Comparison of ENCODE assay signal across 1 cellular context in genomic region chr3:186973702-186974101, GRCh38.
TF ChIP-seq lines count a peak whose summit lies in the region.

No MANE protein-coding gene starts in this region.

TF ChIP-seq in GM12878, 131 proteins besides CTCF, POLR2A, EP300 and RAD21:
- TF ChIP-seq, protein P1, sequence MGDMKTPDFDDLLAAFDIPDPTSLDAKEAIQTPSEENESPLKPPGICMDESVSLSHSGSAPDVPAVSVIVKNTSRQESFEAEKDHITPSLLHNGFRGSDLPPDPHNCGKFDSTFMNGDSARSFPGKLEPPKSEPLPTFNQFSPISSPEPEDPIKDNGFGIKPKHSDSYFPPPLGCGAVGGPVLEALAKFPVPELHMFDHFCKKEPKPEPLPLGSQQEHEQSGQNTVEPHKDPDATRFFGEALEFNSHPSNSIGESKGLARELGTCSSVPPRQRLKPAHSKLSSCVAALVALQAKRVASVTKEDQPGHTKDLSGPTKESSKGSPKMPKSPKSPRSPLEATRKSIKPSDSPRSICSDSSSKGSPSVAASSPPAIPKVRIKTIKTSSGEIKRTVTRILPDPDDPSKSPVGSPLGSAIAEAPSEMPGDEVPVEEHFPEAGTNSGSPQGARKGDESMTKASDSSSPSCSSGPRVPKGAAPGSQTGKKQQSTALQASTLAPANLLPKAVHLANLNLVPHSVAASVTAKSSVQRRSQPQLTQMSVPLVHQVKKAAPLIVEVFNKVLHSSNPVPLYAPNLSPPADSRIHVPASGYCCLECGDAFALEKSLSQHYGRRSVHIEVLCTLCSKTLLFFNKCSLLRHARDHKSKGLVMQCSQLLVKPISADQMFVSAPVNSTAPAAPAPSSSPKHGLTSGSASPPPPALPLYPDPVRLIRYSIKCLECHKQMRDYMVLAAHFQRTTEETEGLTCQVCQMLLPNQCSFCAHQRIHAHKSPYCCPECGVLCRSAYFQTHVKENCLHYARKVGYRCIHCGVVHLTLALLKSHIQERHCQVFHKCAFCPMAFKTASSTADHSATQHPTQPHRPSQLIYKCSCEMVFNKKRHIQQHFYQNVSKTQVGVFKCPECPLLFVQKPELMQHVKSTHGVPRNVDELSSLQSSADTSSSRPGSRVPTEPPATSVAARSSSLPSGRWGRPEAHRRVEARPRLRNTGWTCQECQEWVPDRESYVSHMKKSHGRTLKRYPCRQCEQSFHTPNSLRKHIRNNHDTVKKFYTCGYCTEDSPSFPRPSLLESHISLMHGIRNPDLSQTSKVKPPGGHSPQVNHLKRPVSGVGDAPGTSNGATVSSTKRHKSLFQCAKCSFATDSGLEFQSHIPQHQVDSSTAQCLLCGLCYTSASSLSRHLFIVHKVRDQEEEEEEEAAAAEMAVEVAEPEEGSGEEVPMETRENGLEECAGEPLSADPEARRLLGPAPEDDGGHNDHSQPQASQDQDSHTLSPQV (IDR thresholded peaks at IDR 0.05): no peak
- TF ChIP-seq EED (IDR thresholded peaks at IDR 0.05; ENCODE audit: low read depth) (0 out of 2 replicates have a peak, but pooled peaks have one; percentile 19), STAT1 (conservative IDR thresholded peaks at IDR 0.05) (no peak), BACH1 (IDR thresholded peaks at IDR 0.05; ENCODE audit: borderline replicate concordance) (no peak), CHD2 (IDR thresholded peaks at IDR 0.05; ENCODE audit: borderline replicate concordance, low read depth, low read length) (no peak), HDGF (IDR thresholded peaks at IDR 0.05) (no peak), SRF (IDR thresholded peaks at IDR 0.05; ENCODE audit: low read depth in 2 of 2, low read length in 2 of 2) (no peak), IKZF1 (conservative IDR thresholded peaks at IDR 0.05) (no peak), MYC (IDR thresholded peaks at IDR 0.05; ENCODE audit: insufficient read depth, insufficient read length, insufficient replicate concordance, low read length, severe bottlenecking) (no peak), RUNX3 (IDR thresholded peaks at IDR 0.05; ENCODE audit: low read length) (peak; percentile 33; the same call in 1 of the 2 replicates), HDAC6 (IDR thresholded peaks at IDR 0.05; ENCODE audit: unreplicated experiment) (no peak)
